16 cellular contexts compared by ENCODE assay signal in genomic region chr12:131628341-131628740, GRCh38.
"Had no signal": no experiment of that assay in that cellular context is flagged by ENCODE, and none has a peak within 500 bp of the region (broad histone marks: within the 10 kb centered on the region; RNA-seq: fewer than 3 reads in every experiment).

No MANE protein-coding gene starts in this region.

- H3K27ac Mint-ChIP-seq: activated naive CD4-positive, alpha-beta T cell treated with anti-CD3 and anti-CD28 coated beads for 36 hours; stimulated activated memory B cell treated with anti-CD40 and anti-IgM and Interleukin-4, amounts not matched to agents 10 μg/mL and 1 μg/mL and 100 μg/mL, for 72 hours had no signal

- H3K36me3 Mint-ChIP-seq: naive thymus-derived CD8-positive, alpha-beta T cell; stimulated activated memory B cell treated with anti-CD40 and anti-IgM and Interleukin-4, amounts not matched to agents 10 μg/mL and 1 μg/mL and 100 μg/mL, for 72 hours had no signal

- H3K4me3 ChIP-seq: esophagus squamous epithelium, heart right ventricle, right lobe of liver, smooth muscle cell, upper lobe of right lung had no signal

- DNase-seq: activated B cell treated with CpG ODN at 0.5 μM for 24 hours; activated CD4-positive, alpha-beta T cell treated with anti-CD3 and anti-CD28 coated beads for 4 hours; activated CD8-positive, alpha-beta memory T cell treated with anti-CD3 and anti-CD28 coated beads, Interleukin-2, amount 50 U/mL, for 4 hours; activated naive CD4-positive, alpha-beta T cell treated with anti-CD3 and anti-CD28 coated beads for 36 hours; activated T-cell treated with anti-CD3 and anti-CD28 coated beads, Interleukin-2, amount 50 U/mL, for 4 hours; esophagus squamous epithelium; heart right ventricle; left cardiac atrium; mesenchymal stem cell; right lobe of liver; stimulated activated CD4-positive, alpha-beta T cell treated with anti-CD3 and anti-CD28 coated beads, Interleukin-4, amount 100 ng/mL, for 24 hours; upper lobe of right lung had no signal

- H3K4me2 ChIP-seq: smooth muscle cell had no signal

- H3K4me3 Mint-ChIP-seq: activated B cell treated with CpG ODN at 0.5 μM for 24 hours; activated naive CD4-positive, alpha-beta T cell treated with anti-CD3 and anti-CD28 coated beads for 36 hours; activated T-cell treated with anti-CD3 and anti-CD28 coated beads, Interleukin-2, amount 50 U/mL, for 4 hours; stimulated activated memory B cell treated with anti-CD40 and anti-IgM and Interleukin-4, amounts not matched to agents 10 μg/mL and 1 μg/mL and 100 μg/mL, for 72 hours had no signal

- H3K36me3 ChIP-seq: esophagus squamous epithelium, heart right ventricle, right lobe of liver, upper lobe of right lung had no signal

- H3K9me3 Mint-ChIP-seq: activated T-cell treated with anti-CD3 and anti-CD28 coated beads, Interleukin-2, amount 50 U/mL, for 4 hours had no signal

- H3K9me3 ChIP-seq: esophagus squamous epithelium, heart right ventricle, right lobe of liver, upper lobe of right lung had no signal

- H3K9ac ChIP-seq: parathyroid adenoma had no signal

- ATAC-seq: heart right ventricle, left cardiac atrium, upper lobe of right lung had no signal

- H3K27me3 ChIP-seq: right lobe of liver had no signal

- H3K4me1 ChIP-seq: right lobe of liver, upper lobe of right lung had no signal

- H3K27ac ChIP-seq: esophagus squamous epithelium, heart right ventricle, parathyroid adenoma, right lobe of liver, upper lobe of right lung had no signal
